7 cellular contexts compared by ENCODE assay signal in the genomic region with DNA sequence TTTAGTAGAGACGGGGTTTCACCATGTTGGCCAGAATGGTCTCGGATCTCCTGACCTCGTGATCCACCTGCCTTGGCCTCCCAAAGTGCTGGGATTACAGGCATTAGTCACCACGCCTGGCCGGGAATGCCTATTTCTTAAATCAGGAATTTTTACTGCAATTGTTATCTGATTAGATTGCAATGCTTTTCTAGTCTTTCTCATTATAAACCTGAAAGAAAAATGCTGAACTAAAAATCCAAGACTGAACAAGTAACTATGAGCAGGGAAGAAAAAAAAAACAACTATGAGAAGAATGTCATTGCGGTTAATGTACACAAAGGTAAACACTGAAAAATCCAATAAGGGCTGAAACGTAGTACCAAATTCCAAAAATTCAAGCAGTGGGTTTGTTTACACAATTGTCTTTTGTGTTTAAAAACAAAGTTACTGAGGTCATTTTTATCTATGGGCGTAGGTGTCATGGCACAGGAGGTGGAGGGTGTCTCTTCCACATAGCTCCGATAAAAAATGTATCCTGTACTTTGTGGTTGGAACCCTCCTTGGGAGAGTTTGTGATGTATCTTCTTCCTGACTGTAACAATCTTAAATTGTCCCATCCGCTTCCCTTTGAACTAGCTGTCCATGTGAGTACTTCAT. TPM values are rescaled to one million over a fixed set of nuclear protein-coding genes. Genes with fewer than 3 reads are reported as not detected.
DNase-seq lines count a peak whose midpoint lies in the region; ATAC-seq and TF ChIP-seq lines count a peak whose summit lies in the region.

No MANE protein-coding gene starts in this region.

- ATAC-seq in stimulated activated naive CD8-positive, alpha-beta T cell treated with anti-CD3 and anti-CD28 coated beads, Interleukin-15, amount 100 ng/mL, for 72 hours: no peak

- H3K4me1 Mint-ChIP-seq in stimulated activated naive CD8-positive, alpha-beta T cell treated with anti-CD3 and anti-CD28 coated beads, Interleukin-15, amount 100 ng/mL, for 72 hours: peaks cover 50% of the 10 kb centered on the region

- H3K4me3 ChIP-seq in WI38 (ENCODE audit: low read depth, low read length): peak overlapping the region; percentile 83
- no peak overlapping the region for H3K4me3 ChIP-seq in right atrium auricular region

- peak overlapping the region; percentile 38 to 95 for H3K27ac Mint-ChIP-seq in stimulated activated naive CD8-positive, alpha-beta T cell treated with anti-CD3 and anti-CD28 coated beads, Interleukin-15, amount 100 ng/mL, for 72 hours

- H3K9me3 Mint-ChIP-seq in stimulated activated naive CD8-positive, alpha-beta T cell treated with anti-CD3 and anti-CD28 coated beads, Interleukin-15, amount 100 ng/mL, for 72 hours: no peaks in the 10 kb centered on the region

- intact Hi-C loops in head of caudate nucleus (cut with DNase I): loop anchor here (10.0 kb wide), 1 partner anchor 142 kb away; the partner anchor contains the start of gene WDR19

- H3K27me3 Mint-ChIP-seq in stimulated activated naive CD8-positive, alpha-beta T cell treated with anti-CD3 and anti-CD28 coated beads, Interleukin-15, amount 100 ng/mL, for 72 hours: no peaks in the 10 kb centered on the region

- H3K27me3 ChIP-seq in right atrium auricular region: no peaks in the 10 kb centered on the region

- no peaks in the 10 kb centered on the region for H3K36me3 ChIP-seq in right atrium auricular region

- TF ChIP-seq CTCF in WI38 (IDR thresholded peaks at IDR 0.05; ENCODE audit: low read depth, low read length) (no peak), right atrium auricular region (IDR thresholded peaks at IDR 0.05) (no peak)

- peak overlapping the region; percentile 86 to 87 for H3K4me3 Mint-ChIP-seq in stimulated activated naive CD8-positive, alpha-beta T cell treated with anti-CD3 and anti-CD28 coated beads, Interleukin-15, amount 100 ng/mL, for 72 hours

- no peaks in the 10 kb centered on the region for H3K9me3 ChIP-seq in right atrium auricular region

- H3K4me1 ChIP-seq in right atrium auricular region: peaks cover 0 to 9% of the 10 kb centered on the region in 2 donors

- DNase-seq in HS-27A (ENCODE audit: low read depth): peak; percentile 69
- no peak for DNase-seq in right atrium auricular region (ENCODE audit: low spot score)
- no peak for DNase-seq in stimulated activated naive CD8-positive, alpha-beta T cell treated with anti-CD3 and anti-CD28 coated beads, Interleukin-15, amount 100 ng/mL, for 72 hours
- DNase-seq in head of caudate nucleus: no peak
- no peak for DNase-seq in hepatic stellate cell (ENCODE audit: low spot score)
- no peak for DNase-seq in activated effector memory CD4-positive, alpha-beta T cell treated with anti-CD3 and anti-CD28 coated beads, Interleukin-2, amount 50 U/mL, for 16 hours

- peak overlapping the region; percentile 83 to 85 for H3K27ac ChIP-seq in right atrium auricular region

RNA-seq across cellular contexts. Expression of gene TMEM156, which starts 11.0 kb away (rescaled TPM):
- not detected for total RNA-seq in right atrium auricular region

RNA-seq across cellular contexts. Expression of gene KLHL5, which starts 18.9 kb away (rescaled TPM):
- 10 to 100 TPM; 11.8 to 13.1 TPM for total RNA-seq in right atrium auricular region
